ENCODE assay signal across 9 cellular contexts in genomic region chr16:85888405-85889331, GRCh38. TPM values are rescaled to one million over a fixed set of nuclear protein-coding genes. Genes with fewer than 3 reads are reported as not detected.
DNase-seq lines count a peak whose midpoint lies in the region; ATAC-seq and TF ChIP-seq lines count a peak whose summit lies in the region.
"Had no signal": no experiment of that assay in that cellular context is flagged by ENCODE, and none has a peak within 500 bp of the region (broad histone marks: within the 10 kb centered on the region; RNA-seq: fewer than 3 reads in every experiment).

No MANE protein-coding gene starts in this region.

- intact Hi-C loops in psoas muscle (cut with DNase I) = no loop called here

- H3K4me1 Mint-ChIP-seq in stimulated activated memory B cell treated with anti-CD40 and anti-IgM and Interleukin-4, amounts not matched to agents 10 μg/mL and 1 μg/mL and 100 μg/mL, for 72 hours = peaks cover 53% of the 10 kb centered on the region
- H3K4me1 Mint-ChIP-seq: brain had no signal

- no peaks in the 10 kb centered on the region for H3K4me1 ChIP-seq in psoas muscle

- no peaks in the 10 kb centered on the region for H3K36me3 Mint-ChIP-seq in stimulated activated memory B cell treated with anti-CD40 and anti-IgM and Interleukin-4, amounts not matched to agents 10 μg/mL and 1 μg/mL and 100 μg/mL, for 72 hours
- H3K36me3 Mint-ChIP-seq: brain had no signal

- H3K27me3 ChIP-seq in MG63 = peaks cover 10% of the 10 kb centered on the region; the same call in 1 of the 2 replicates
- H3K27me3 ChIP-seq in psoas muscle (ENCODE audit: insufficient read depth in 3 of 3, low read length in 2 of 3) = peaks cover 5 to 45% (median 7%) of the 10 kb centered on the region in 3 donors

- 46 to 53% (median 48%) methylated on average over 5 of the region's 5 CpGs for WGBS in psoas muscle, 3 donors

- H3K27me3 Mint-ChIP-seq in stimulated activated memory B cell treated with anti-CD40 and anti-IgM and Interleukin-4, amounts not matched to agents 10 μg/mL and 1 μg/mL and 100 μg/mL, for 72 hours = no peaks in the 10 kb centered on the region

- H3K9me3 ChIP-seq in MG63 = no peaks in the 10 kb centered on the region
- H3K9me3 ChIP-seq in psoas muscle = no peaks in the 10 kb centered on the region

- H3K27ac Mint-ChIP-seq in stimulated activated memory B cell treated with anti-CD40 and anti-IgM and Interleukin-4, amounts not matched to agents 10 μg/mL and 1 μg/mL and 100 μg/mL, for 72 hours = peak overlapping the region; percentile 89
- H3K27ac Mint-ChIP-seq: brain had no signal

- peak overlapping the region; percentile 9 for H3K4me3 Mint-ChIP-seq in stimulated activated memory B cell treated with anti-CD40 and anti-IgM and Interleukin-4, amounts not matched to agents 10 μg/mL and 1 μg/mL and 100 μg/mL, for 72 hours
- H3K4me3 Mint-ChIP-seq: brain had no signal

- ATAC-seq in stimulated activated memory B cell treated with anti-CD40 and anti-IgM and Interleukin-4, amounts not matched to agents 10 μg/mL and 1 μg/mL and 100 μg/mL, for 72 hours = peak; percentile 91
- ATAC-seq in psoas muscle = no peak

- peak; percentile 18 to 24 for DNase-seq in activated CD4-positive, alpha-beta T cell treated with anti-CD3 and anti-CD28 coated beads for 4 hours
- DNase-seq in activated CD4-positive, alpha-beta T cell treated with anti-CD3 and anti-CD28 coated beads, Interleukin-2, amount 50 U/mL, for 1 hour = no peak
- DNase-seq in H4 (ENCODE audit: low spot score) (peak; percentile 47), MG63 (peak; percentile 13), astrocyte of the spinal cord (ENCODE audit: low read depth, low spot score) (peak; percentile 60), psoas muscle (no peak), NCI-H2107 (lab: John Stamatoyannopoulos, UW) (no peak)

- H3K36me3 ChIP-seq in MG63 (no peaks in the 10 kb centered on the region), psoas muscle (ENCODE audit: insufficient read depth in 1 of 2, low read depth in 1 of 2) (no peaks in the 10 kb centered on the region)

- TF ChIP-seq CTCF in astrocyte of the spinal cord (IDR thresholded peaks at IDR 0.05; ENCODE audit: low read depth, low read length) (no peak), psoas muscle (IDR thresholded peaks at IDR 0.05) (no peak)

- H3K27ac ChIP-seq in psoas muscle = no peak overlapping the region

- H3K9me3 Mint-ChIP-seq in stimulated activated memory B cell treated with anti-CD40 and anti-IgM and Interleukin-4, amounts not matched to agents 10 μg/mL and 1 μg/mL and 100 μg/mL, for 72 hours = no peaks in the 10 kb centered on the region

- H3K4me3 ChIP-seq in MG63 = no peak overlapping the region
- H3K4me3 ChIP-seq in astrocyte of the spinal cord (ENCODE audit: low read depth, low read length) = no peak overlapping the region
- H3K4me3 ChIP-seq in psoas muscle = no peak overlapping the region

- in situ Hi-C loops in astrocyte of the spinal cord (cut with HindIII; ENCODE audit: low sequenced_read_pairs) = no loop called here

RNA-seq across cellular contexts. Expression of gene IRF8, which starts 10.3 kb away (rescaled TPM):
- 1.7 and 1.9 TPM in 2 replicates for total RNA-seq in H4 (2014; rRNA removed; shearing (Covaris generic))
- total RNA-seq in MG63 (2014; rRNA removed; shearing (Covaris generic); ENCODE audit: low replicate concordance) = not detected in 2 replicates
- total RNA-seq in psoas muscle = 1 to 10 TPM; 1.1 to 2.8 (median 1.7) TPM
- under 1 TPM; 0.23 to 0.59 (median 0.59) TPM for polyA plus RNA-seq in psoas muscle

Comparison
In these comparisons a context has a peak if more than half of its experiments do, and no peak if none do; other contexts are left out.
1. DNase-seq: peak in activated CD4-positive, alpha-beta T cell treated with anti-CD3 and anti-CD28 coated beads for 4 hours (2 of 2), H4 (single experiment), MG63 (single experiment) and astrocyte of the spinal cord (single experiment); none in activated CD4-positive, alpha-beta T cell treated with anti-CD3 and anti-CD28 coated beads, Interleukin-2, amount 50 U/mL, for 1 hour (single experiment), psoas muscle (0 of 2) and NCI-H2107 (single experiment).